ENCODE assay signal across 18 cellular contexts in the genomic region with DNA sequence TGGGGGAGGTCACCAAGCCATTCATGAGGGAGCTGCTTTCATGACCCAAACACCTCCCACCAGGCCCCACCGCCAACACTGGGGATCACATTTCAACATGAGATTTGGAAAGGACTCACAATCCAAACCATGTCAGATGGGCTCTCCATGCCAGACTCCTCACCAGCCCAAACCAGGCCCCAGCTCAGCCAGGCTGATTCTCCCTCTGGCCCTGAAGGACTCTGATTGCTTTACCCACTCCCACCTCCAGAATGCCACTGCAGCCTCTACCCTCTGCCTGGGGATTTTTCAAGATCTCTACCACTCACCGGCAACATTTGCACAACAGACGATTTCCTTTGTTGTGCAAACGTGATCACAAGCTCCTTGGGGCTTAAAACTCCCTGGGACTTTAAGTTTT.
"Had no signal": no experiment of that assay in that cellular context is flagged by ENCODE, and none has a peak within 500 bp of the region (broad histone marks: within the 10 kb centered on the region; RNA-seq: fewer than 3 reads in every experiment).

No MANE protein-coding gene starts in this region.

- H3K9me3 ChIP-seq: heart left ventricle, prostate gland, spleen, upper lobe of left lung had no signal

- DNase-seq: activated CD4-positive, alpha-beta memory T cell treated with anti-CD3 and anti-CD28 coated beads, Interleukin-2, amount 10 ng/mL, durations not matched to agents 7 days and 5 days; activated CD4-positive, alpha-beta T cell treated with anti-CD3 and anti-CD28 coated beads for 36 hours; activated naive CD4-positive, alpha-beta T cell; heart left ventricle; left colon; naive thymus-derived CD4-positive, alpha-beta T cell; occipital lobe; spleen; stimulated activated CD4-positive, alpha-beta T cell treated with anti-CD3 and anti-CD28 coated beads, Interleukin-1b, Interleukin-23, amount 100 ng/mL, for 48 hours; substantia nigra; T-cell; T1000; upper lobe of left lung had no signal

- H3K4me1 ChIP-seq: prostate gland had no signal

- H3K4me3 ChIP-seq: cardiac muscle cell, heart left ventricle, prostate gland, upper lobe of left lung had no signal

- H3K4me3 Mint-ChIP-seq: activated CD4-positive, alpha-beta memory T cell treated with anti-CD3 and anti-CD28 coated beads, Interleukin-2, amount 10 ng/mL, durations not matched to agents 7 days and 5 days; activated CD4-positive, alpha-beta T cell treated with anti-CD3 and anti-CD28 coated beads for 36 hours; naive thymus-derived CD4-positive, alpha-beta T cell; stimulated activated memory B cell treated with anti-CD40 and anti-IgM and Interleukin-4, amounts not matched to agents 10 μg/mL and 1 μg/mL and 100 μg/mL, for 72 hours; T-cell had no signal

- H3K27me3 Mint-ChIP-seq: activated CD4-positive, alpha-beta memory T cell treated with anti-CD3 and anti-CD28 coated beads, Interleukin-2, amount 10 ng/mL, durations not matched to agents 7 days and 5 days; activated CD4-positive, alpha-beta T cell treated with anti-CD3 and anti-CD28 coated beads for 36 hours; naive thymus-derived CD4-positive, alpha-beta T cell had no signal

- H3K4me1 Mint-ChIP-seq: stimulated activated memory B cell treated with anti-CD40 and anti-IgM and Interleukin-4, amounts not matched to agents 10 μg/mL and 1 μg/mL and 100 μg/mL, for 72 hours had no signal

- H3K27ac Mint-ChIP-seq: activated CD4-positive, alpha-beta memory T cell treated with anti-CD3 and anti-CD28 coated beads, Interleukin-2, amount 10 ng/mL, durations not matched to agents 7 days and 5 days; activated CD4-positive, alpha-beta T cell treated with anti-CD3 and anti-CD28 coated beads for 36 hours; naive thymus-derived CD4-positive, alpha-beta T cell; stimulated activated memory B cell treated with anti-CD40 and anti-IgM and Interleukin-4, amounts not matched to agents 10 μg/mL and 1 μg/mL and 100 μg/mL, for 72 hours; T-cell had no signal

- H3K36me3 Mint-ChIP-seq: naive thymus-derived CD4-positive, alpha-beta T cell; stimulated activated memory B cell treated with anti-CD40 and anti-IgM and Interleukin-4, amounts not matched to agents 10 μg/mL and 1 μg/mL and 100 μg/mL, for 72 hours had no signal

- H3K36me3 ChIP-seq: cardiac muscle cell, heart left ventricle, prostate gland, spleen, upper lobe of left lung had no signal

- H3K27ac ChIP-seq: cardiac muscle cell, heart left ventricle, prostate gland, upper lobe of left lung, VCaP had no signal

- H3K9me3 Mint-ChIP-seq: activated CD4-positive, alpha-beta memory T cell treated with anti-CD3 and anti-CD28 coated beads, Interleukin-2, amount 10 ng/mL, durations not matched to agents 7 days and 5 days; naive thymus-derived CD4-positive, alpha-beta T cell; stimulated activated memory B cell treated with anti-CD40 and anti-IgM and Interleukin-4, amounts not matched to agents 10 μg/mL and 1 μg/mL and 100 μg/mL, for 72 hours; T-cell had no signal

- H3K27me3 ChIP-seq: cardiac muscle cell, heart left ventricle, upper lobe of left lung had no signal

- ATAC-seq: activated CD4-positive, alpha-beta T cell treated with anti-CD3 and anti-CD28 coated beads for 36 hours; heart left ventricle; left colon; naive thymus-derived CD4-positive, alpha-beta T cell; sciatic nerve; stimulated activated memory B cell treated with anti-CD40 and anti-IgM and Interleukin-4, amounts not matched to agents 10 μg/mL and 1 μg/mL and 100 μg/mL, for 72 hours; T-cell had no signal
